Comparison of ENCODE assay signal across 1 cellular context in the genomic region with DNA sequence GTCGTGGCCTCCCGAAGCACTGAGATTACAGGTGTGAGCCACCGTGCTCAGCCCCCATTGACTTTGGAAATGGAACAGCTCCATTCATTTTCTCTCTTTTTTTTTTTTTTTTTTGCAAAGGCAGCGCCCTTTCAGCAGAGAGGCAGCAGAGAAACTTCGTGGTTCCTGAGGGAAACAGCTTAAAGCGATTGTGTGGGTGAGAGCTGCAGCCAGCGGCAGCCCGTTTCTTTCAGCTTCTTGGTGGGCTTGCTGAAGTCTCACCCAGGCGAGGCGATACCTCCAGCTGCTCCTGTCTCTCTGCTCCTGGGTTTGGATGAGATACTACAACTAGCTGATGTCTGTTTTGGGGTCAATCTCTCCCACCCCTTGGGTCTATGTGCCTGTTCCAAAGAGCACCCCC.
A peak's percentile ranks its signal among the peaks of the same experiment; 100 is the strongest.
TF ChIP-seq lines count a peak whose summit lies in the region.

No MANE protein-coding gene starts in this region.

TF ChIP-seq in GM12878, 131 proteins besides CTCF, POLR2A, EP300 and RAD21:
- TF ChIP-seq ZNF384 (IDR thresholded peaks at IDR 0.05; ENCODE audit: borderline replicate concordance, low read depth, low read length) (peak; percentile 44; the same call in 1 of the 2 replicates), MEF2B (IDR thresholded peaks at IDR 0.05; ENCODE audit: partially characterized antibody, poor library complexity, severe bottlenecking) (no peak)
